8 cellular contexts compared by ENCODE assay signal in genomic region chr4:170990989-170991589, GRCh38.
DNase-seq lines count a peak whose midpoint lies in the region; ATAC-seq and TF ChIP-seq lines count a peak whose summit lies in the region.

No MANE protein-coding gene starts in this region.

- no peaks in the 10 kb centered on the region for H3K79me2 ChIP-seq in DOHH2 (ENCODE audit: control insufficient read depth, low read length)

- no peaks in the 10 kb centered on the region for H3K4me1 ChIP-seq in DOHH2 (ENCODE audit: control insufficient read depth, low read length)

- H4K20me1 ChIP-seq in DOHH2 (ENCODE audit: control insufficient read depth, insufficient read depth, low read depth, low read length): no peaks in the 10 kb centered on the region

- no peak overlapping the region for H3K4me2 ChIP-seq in DOHH2 (ENCODE audit: low read length)

- H3K27me3 ChIP-seq in DOHH2 (ENCODE audit: control insufficient read depth, low read length): no peaks in the 10 kb centered on the region

- H3K9me3 ChIP-seq in DOHH2 (ENCODE audit: control insufficient read depth, insufficient read depth, low read length): no peaks in the 10 kb centered on the region

- H3K27ac ChIP-seq in DOHH2 (ENCODE audit: low read depth, low read length): no peak overlapping the region
- no peak overlapping the region for H3K27ac ChIP-seq in RWPE1

- no peak overlapping the region for H3K4me3 ChIP-seq in DOHH2 (ENCODE audit: low read length)

- TF ChIP-seq CTCF in DOHH2 (IDR thresholded peaks at IDR 0.05; ENCODE audit: low read depth, low read length, poor library complexity, severe bottlenecking): peak; percentile 60
- TF ChIP-seq CTCF in RWPE1 (conservative IDR thresholded peaks at IDR 0.05; ENCODE audit: low read depth): no peak; the same call in 1 of the 2 replicates

- no peaks in the 10 kb centered on the region for H3K9me2 ChIP-seq in DOHH2 (replicated peaks; ENCODE audit: control insufficient read depth, low read length)

- POLR2A ChIA-PET in RWPE1 (lab: Yijun Ruan, JAX; ENCODE audit: low non-redundant PET): no interaction called here

- CTCF ChIA-PET in RWPE1 (lab: Yijun Ruan, JAX): interaction anchor here (0.5 to 0.9 kb wide), 6 partner anchors 13 to 1212 kb away, joined by 3 to 5 read pairs (median 3); no protein-coding TSS in a partner anchor

- ATAC-seq in GM21381 (IDR thresholded peaks at IDR 0.05; ENCODE audit: unreplicated experiment): peak; percentile 81
- ATAC-seq in HG03558 (IDR thresholded peaks at IDR 0.05; ENCODE audit: extremely low read depth, unreplicated experiment): peak; percentile 62

- intact Hi-C loops in posterior vena cava (cut with DNase I): no loop called here
- intact Hi-C loops in cardiac septum (cut with DNase I): no loop called here

- H3K36me3 ChIP-seq in DOHH2 (ENCODE audit: control insufficient read depth, low read length): no peaks in the 10 kb centered on the region

- DNase-seq in SKM-1 (lab: John Stamatoyannopoulos, UW; ENCODE audit: unreplicated experiment): peak; percentile 4
- peak; percentile 9 for DNase-seq in kidney glomerular epithelial cell (lab: John Stamatoyannopoulos, UW)
- DNase-seq in posterior vena cava (ENCODE audit: low spot score): no peak
- DNase-seq in cardiac septum (ENCODE audit: low spot score): no peak
- no peak for DNase-seq in RWPE1 (ENCODE audit: low spot score)

- no peaks in the 10 kb centered on the region for H3F3A ChIP-seq in DOHH2 (ENCODE audit: control insufficient read depth, insufficient read depth)

Comparison
In these comparisons a context has a peak if more than half of its experiments do, and no peak if none do; other contexts are left out.
1. DNase-seq: peak in SKM-1 (single experiment) and kidney glomerular epithelial cell (single experiment); none in posterior vena cava (single experiment), cardiac septum (single experiment) and RWPE1 (single experiment).